ENCODE assay signal across 18 cellular contexts in genomic region chr11:75432911-75433321, GRCh38. TPM values are rescaled to one million over a fixed set of nuclear protein-coding genes. Genes with fewer than 3 reads are reported as not detected.
DNase-seq lines count a peak whose midpoint lies in the region; ATAC-seq and TF ChIP-seq lines count a peak whose summit lies in the region.
"Had no signal": no experiment of that assay in that cellular context is flagged by ENCODE, and none has a peak within 500 bp of the region (broad histone marks: within the 10 kb centered on the region; RNA-seq: fewer than 3 reads in every experiment).

Gene KLHL35 (minus strand): TSS chr11:75433203. CDS start chr11:75430629, 2,574 bp downstream.

- no peaks in the 10 kb centered on the region for H3K36me3 Mint-ChIP-seq in natural killer cell
- H3K36me3 Mint-ChIP-seq in natural killer cell treated with Interleukin-12 subunit alpha and Interleukin-12 subunit beta and Interleukin-15 and Interleukin-18, amount 100 ng/mL, for 72 hours = no peaks in the 10 kb centered on the region

- no peak within 1 kb of the TSS for H4K5ac ChIP-seq in mesendoderm (ENCODE audit: low read length)

- no peak within 1 kb of the TSS for H2BK5ac ChIP-seq in mesendoderm (ENCODE audit: low read length)

- WGBS in mesendoderm (ENCODE audit: extremely low coverage, insufficient coverage, low lambda C conversion rate) = no CpG with 5 or more reads among the region's 14 CpGs

- H2BK15ac ChIP-seq in mesendoderm (replicated peaks; ENCODE audit: low read depth) = no peak within 1 kb of the TSS

- H3K4me3 ChIP-seq in mesendoderm (ENCODE audit: low read length) = no peak within 1 kb of the TSS
- H3K4me3 ChIP-seq: gastrocnemius medialis, GM23248, pancreas, uterus had no signal

- H3K23ac ChIP-seq in mesendoderm (ENCODE audit: low read length) = no peak within 1 kb of the TSS

- no peak within 1 kb of the TSS for H2AK5ac ChIP-seq in mesendoderm (ENCODE audit: low read length)

- peaks cover 18 to 29% of the 10 kb centered on the region in 2 donors for H3K4me1 Mint-ChIP-seq in natural killer cell
- peaks cover 18 to 22% of the 10 kb centered on the region in 2 donors for H3K4me1 Mint-ChIP-seq in natural killer cell treated with Interleukin-12 subunit alpha and Interleukin-12 subunit beta and Interleukin-15 and Interleukin-18, amount 100 ng/mL, for 72 hours (ENCODE audit: low read depth in 2 of 2)

- peak within 1 kb of the TSS in 1 of 2 donors; percentile 39 for H3K27ac Mint-ChIP-seq in natural killer cell
- H3K27ac Mint-ChIP-seq in natural killer cell treated with Interleukin-12 subunit alpha and Interleukin-12 subunit beta and Interleukin-15 and Interleukin-18, amount 100 ng/mL, for 72 hours = no peak within 1 kb of the TSS

- H3K36me3 ChIP-seq in mesendoderm (ENCODE audit: control insufficient read depth, insufficient read depth, low read length) = no peaks in the 10 kb centered on the region
- H3K36me3 ChIP-seq: gastrocnemius medialis, pancreas, uterus had no signal

- ATAC-seq in natural killer cell (no peak), Right ventricle myocardium superior (ENCODE audit: poor library complexity) (no peak), HG03095 (IDR thresholded peaks at IDR 0.05; ENCODE audit: unreplicated experiment) (no peak)
- ATAC-seq in natural killer cell treated with Interleukin-12 subunit alpha and Interleukin-12 subunit beta and Interleukin-15 and Interleukin-18, amount 100 ng/mL, for 72 hours = no peak
- ATAC-seq: gastrocnemius medialis, left ventricle myocardium superior, pancreas, PC-3, T-cell had no signal

- H2BK120ac ChIP-seq in mesendoderm (ENCODE audit: low read depth, low read length) = no peak within 1 kb of the TSS

- no peak within 1 kb of the TSS for H3K9ac ChIP-seq in mesendoderm (ENCODE audit: low read length)
- H3K9ac ChIP-seq: GM23248 had no signal

- H3K4me3 Mint-ChIP-seq in natural killer cell = peak within 1 kb of the TSS; percentile 35
- no peak within 1 kb of the TSS for H3K4me3 Mint-ChIP-seq in natural killer cell treated with Interleukin-12 subunit alpha and Interleukin-12 subunit beta and Interleukin-15 and Interleukin-18, amount 100 ng/mL, for 72 hours

- H3K4ac ChIP-seq in mesendoderm (ENCODE audit: low read depth, low read length) = no peak within 1 kb of the TSS

- no peak within 1 kb of the TSS for H3K27ac ChIP-seq in mesendoderm (ENCODE audit: low read depth, low read length)
- H3K27ac ChIP-seq: gastrocnemius medialis, GM23248, pancreas, uterus had no signal

- no peaks in the 10 kb centered on the region for H3K79me1 ChIP-seq in mesendoderm (ENCODE audit: low read length)

- no peak within 1 kb of the TSS for H4K8ac ChIP-seq in mesendoderm (ENCODE audit: low read depth, low read length)

- no peaks in the 10 kb centered on the region for H3K79me2 ChIP-seq in mesendoderm (ENCODE audit: control insufficient read depth, insufficient read depth, low read length)

- H3K4me2 ChIP-seq in mesendoderm (ENCODE audit: low read length) = no peak within 1 kb of the TSS

- no peak within 1 kb of the TSS for H3K18ac ChIP-seq in mesendoderm (ENCODE audit: low read length)

- peaks cover 3% of the 10 kb centered on the region for H3K4me1 ChIP-seq in mesendoderm (ENCODE audit: control insufficient read depth, low read depth, low read length)

- TF ChIP-seq CTCF in natural killer cell (IDR thresholded peaks at IDR 0.05) = no peak

- no peak for DNase-seq in natural killer cell
- DNase-seq in natural killer cell treated with Interleukin-12 subunit alpha and Interleukin-12 subunit beta and Interleukin-15 and Interleukin-18, amount 100 ng/mL, for 72 hours (ENCODE audit: low spot score) = no peak
- peak; percentile 41 for DNase-seq in astrocyte of the hippocampus (ENCODE audit: low read depth, low spot score)
- no peak for DNase-seq in mesendoderm
- no peak for DNase-seq in OCI-M2 (lab: John Stamatoyannopoulos, UW; ENCODE audit: unreplicated experiment)
- no peak for DNase-seq in Right ventricle myocardium superior
- no peak for DNase-seq in NCI-H446 treated with DMSO at 0.1 percent for 48 hours (lab: John Stamatoyannopoulos, UW)
- DNase-seq: DND-41; gastrocnemius medialis; left ventricle myocardium superior; NCI-H1694 treated with DMSO at 0.1 percent for 48 hours; PC-3; stimulated activated CD8-positive, alpha-beta memory T cell treated with anti-CD3 and anti-CD28 coated beads, Interleukin-4, amount 100 ng/mL, for 48 hours; T-cell; uterus had no signal

- intact Hi-C loops in natural killer cell (cut with micrococcal nuclease) = no loop called here
- intact Hi-C loops in Right ventricle myocardium superior (cut with DNase I) = no loop called here

- H3K27me3 Mint-ChIP-seq in natural killer cell (ENCODE audit: low read depth in 2 of 2) = peaks cover 24 to 40% of the 10 kb centered on the region in 2 donors
- H3K27me3 Mint-ChIP-seq in natural killer cell treated with Interleukin-12 subunit alpha and Interleukin-12 subunit beta and Interleukin-15 and Interleukin-18, amount 100 ng/mL, for 72 hours = peaks cover 29 to 35% of the 10 kb centered on the region in 2 donors

- H3K56ac ChIP-seq in mesendoderm (ENCODE audit: low read length) = peak within 1 kb of the TSS; percentile 1

- peaks cover 31% of the 10 kb centered on the region for H3K27me3 ChIP-seq in mesendoderm (ENCODE audit: insufficient read depth, low read length, poor library complexity)
- H3K27me3 ChIP-seq: pancreas had no signal

- H3K9me3 Mint-ChIP-seq in natural killer cell = no peaks in the 10 kb centered on the region
- H3K9me3 Mint-ChIP-seq in natural killer cell treated with Interleukin-12 subunit alpha and Interleukin-12 subunit beta and Interleukin-15 and Interleukin-18, amount 100 ng/mL, for 72 hours = no peaks in the 10 kb centered on the region
- H3K9me3 Mint-ChIP-seq: T-cell had no signal

RNA-seq across cellular contexts. Expression of gene KLHL35, which starts in this region (rescaled TPM):
- total RNA-seq in natural killer cell (under 1 TPM; 0.40 to 0.93 (median 0.54) TPM), Right ventricle myocardium superior (0.48 TPM)
- 1 to 10 TPM in 1 of 2 donors, under 1 TPM in 1; 0.62 to 1.5 TPM for total RNA-seq in natural killer cell treated with Interleukin-12 subunit alpha and Interleukin-12 subunit beta and Interleukin-15 and Interleukin-18, amount 100 ng/mL, for 72 hours
- 0.13 TPM for polyA plus RNA-seq in mesendoderm (2013, experiment 1 of 2)
- 0.22 TPM for polyA plus RNA-seq in mesendoderm (2013, experiment 2 of 2)
